Comparison of ENCODE assay signal across 9 cellular contexts in genomic region chr20:3798405-3798768, GRCh38. TPM values are rescaled to one million over a fixed set of nuclear protein-coding genes. Genes with fewer than 3 reads are reported as not detected.
DNase-seq lines count a peak whose midpoint lies in the region; ATAC-seq and TF ChIP-seq lines count a peak whose summit lies in the region.
"Had no signal": no experiment of that assay in that cellular context is flagged by ENCODE, and none has a peak within 500 bp of the region (broad histone marks: within the 10 kb centered on the region; RNA-seq: fewer than 3 reads in every experiment).

No MANE protein-coding gene starts in this region.

- no peak for ATAC-seq in GM21360 (IDR thresholded peaks at IDR 0.05; ENCODE audit: unreplicated experiment)
- ATAC-seq: psoas muscle had no signal

- H3K27ac ChIP-seq in DOHH2 (ENCODE audit: low read depth, low read length) (peak overlapping the region; percentile 72), SJCRH30 (peak overlapping the region; percentile 49)
- H3K27ac ChIP-seq: psoas muscle had no signal

- no peaks in the 10 kb centered on the region for H3K9me2 ChIP-seq in DOHH2 (replicated peaks; ENCODE audit: control insufficient read depth, low read length)

- no peaks in the 10 kb centered on the region for H3K27me3 Mint-ChIP-seq in progenitor cell of endocrine pancreas

- H3K4me3 ChIP-seq in DOHH2 (ENCODE audit: low read length) = peak overlapping the region; percentile 75
- H3K4me3 ChIP-seq in SJCRH30 = no peak overlapping the region
- peak overlapping the region; percentile 93 for H3K4me3 ChIP-seq in fibroblast of pulmonary artery (replicated peaks; ENCODE audit: low read depth, low read length)
- H3K4me3 ChIP-seq in MG63 = no peak overlapping the region

- peak overlapping the region; percentile 83 for H3K4me2 ChIP-seq in DOHH2 (ENCODE audit: low read length)

- no peaks in the 10 kb centered on the region for H3K9me3 Mint-ChIP-seq in progenitor cell of endocrine pancreas (ENCODE audit: low read depth)

- H3K36me3 Mint-ChIP-seq in progenitor cell of endocrine pancreas (ENCODE audit: insufficient read depth) = peaks cover 7% of the 10 kb centered on the region

- CTCF ChIA-PET in GM10248 (lab: Yijun Ruan, JAX) = no interaction called here

- H3K4me1 ChIP-seq in DOHH2 (ENCODE audit: control insufficient read depth, low read length) = peaks cover 57% of the 10 kb centered on the region
- H3K4me1 ChIP-seq in SJCRH30 = peaks cover 30% of the 10 kb centered on the region

- H3K4me3 Mint-ChIP-seq in progenitor cell of endocrine pancreas (ENCODE audit: low read depth) = peak overlapping the region; percentile 74

- POLR2A ChIA-PET in GM10248 (lab: Yijun Ruan, JAX) = no interaction called here

- H3K36me3 ChIP-seq in DOHH2 (ENCODE audit: control insufficient read depth, low read length) (peaks cover 44% of the 10 kb centered on the region), SJCRH30 (peaks cover 35% of the 10 kb centered on the region), MG63 (peaks cover 34% of the 10 kb centered on the region)

- H3K27ac Mint-ChIP-seq in progenitor cell of endocrine pancreas = no peak overlapping the region

- DNase-seq in SJCRH30 (no peak), fibroblast of pulmonary artery (ENCODE audit: low read depth) (no peak), progenitor cell of endocrine pancreas (ENCODE audit: low spot score, unreplicated experiment) (no peak), GM10248 (ENCODE audit: extremely low spot score) (no peak), MG63 (no peak), pons (ENCODE audit: low spot score) (no peak)

- H3K9me3 ChIP-seq in DOHH2 (ENCODE audit: control insufficient read depth, insufficient read depth, low read length) (no peaks in the 10 kb centered on the region), SJCRH30 (replicated peaks) (no peaks in the 10 kb centered on the region), MG63 (no peaks in the 10 kb centered on the region)
- H3K9me3 ChIP-seq: psoas muscle had no signal

- TF ChIP-seq CTCF in DOHH2 (IDR thresholded peaks at IDR 0.05; ENCODE audit: low read depth, low read length, poor library complexity, severe bottlenecking) (no peak), fibroblast of pulmonary artery (IDR thresholded peaks at IDR 0.05; ENCODE audit: low read length, missing control alignments) (no peak), progenitor cell of endocrine pancreas (IDR thresholded peaks at IDR 0.05; ENCODE audit: unreplicated experiment) (no peak), GM10248 (IDR thresholded peaks at IDR 0.05; ENCODE audit: control extremely low read depth, extremely low read depth, low read depth, missing control alignments) (no peak)

- peaks cover 35% of the 10 kb centered on the region for H3K4me1 Mint-ChIP-seq in progenitor cell of endocrine pancreas (ENCODE audit: low read depth)

- peaks cover 11% of the 10 kb centered on the region; the same call in 1 of the 2 replicates for H3F3A ChIP-seq in DOHH2 (ENCODE audit: control insufficient read depth, insufficient read depth)

- peaks cover 26% of the 10 kb centered on the region for H3K79me2 ChIP-seq in DOHH2 (ENCODE audit: control insufficient read depth, low read length)

- H3K27me3 ChIP-seq in DOHH2 (ENCODE audit: control insufficient read depth, low read length) (no peaks in the 10 kb centered on the region), SJCRH30 (no peaks in the 10 kb centered on the region), MG63 (no peaks in the 10 kb centered on the region)

- H4K20me1 ChIP-seq in DOHH2 (ENCODE audit: control insufficient read depth, insufficient read depth, low read depth, low read length) = no peaks in the 10 kb centered on the region

RNA-seq across cellular contexts. Expression of gene CDC25B, which starts 2.3 kb away (rescaled TPM):
- total RNA-seq in SJCRH30 (2014; rRNA removed; shearing (Covaris generic)) = 75.1 and 78.8 TPM in 2 replicates
- total RNA-seq in progenitor cell of endocrine pancreas = 36.7 and 37.6 TPM in 2 replicates
- total RNA-seq in MG63 (2014; rRNA removed; shearing (Covaris generic); ENCODE audit: low replicate concordance) = 13.9 and 16.0 TPM in 2 replicates

RNA-seq across cellular contexts. Expression of gene CENPB, which starts 11.8 kb away (rescaled TPM):
- 34.6 and 36.7 TPM in 2 replicates for total RNA-seq in SJCRH30 (2014; rRNA removed; shearing (Covaris generic))
- 49.6 and 53.8 TPM in 2 replicates for total RNA-seq in progenitor cell of endocrine pancreas
- 50.0 and 81.5 TPM in 2 replicates for total RNA-seq in MG63 (2014; rRNA removed; shearing (Covaris generic); ENCODE audit: low replicate concordance)

RNA-seq across cellular contexts. Expression of gene SPEF1, which starts 17.1 kb away (rescaled TPM):
- total RNA-seq in SJCRH30 (2014; rRNA removed; shearing (Covaris generic)) = 0.08 and 0.16 TPM in 2 replicates
- total RNA-seq in progenitor cell of endocrine pancreas = 1.7 and 1.9 TPM in 2 replicates
- total RNA-seq in MG63 (2014; rRNA removed; shearing (Covaris generic); ENCODE audit: low replicate concordance) = 0.95 TPM in 1 of 2 replicates, not detected in the other

RNA-seq across cellular contexts. Expression of gene AP5S1, which starts 22.0 kb away (rescaled TPM):
- 8.9 and 9.4 TPM in 2 replicates for total RNA-seq in SJCRH30 (2014; rRNA removed; shearing (Covaris generic))
- total RNA-seq in progenitor cell of endocrine pancreas = 12.3 and 13.2 TPM in 2 replicates
- total RNA-seq in MG63 (2014; rRNA removed; shearing (Covaris generic); ENCODE audit: low replicate concordance) = 11.6 and 24.6 TPM in 2 replicates

RNA-seq across cellular contexts. Expression of gene ADISSP, which starts 30.8 kb away (rescaled TPM):
- total RNA-seq in SJCRH30 (2014; rRNA removed; shearing (Covaris generic)) = 44.9 and 51.3 TPM in 2 replicates
- total RNA-seq in progenitor cell of endocrine pancreas = 18.9 and 20.2 TPM in 2 replicates
- 42.8 and 66.6 TPM in 2 replicates for total RNA-seq in MG63 (2014; rRNA removed; shearing (Covaris generic); ENCODE audit: low replicate concordance)

Comparison
In these comparisons a context has a peak if more than half of its experiments do, and no peak if none do; other contexts are left out.
1. H3K4me3 ChIP-seq: peak in DOHH2 (single experiment) and fibroblast of pulmonary artery (single experiment); none in SJCRH30 (single experiment) and MG63 (single experiment).